In the genomic region with DNA sequence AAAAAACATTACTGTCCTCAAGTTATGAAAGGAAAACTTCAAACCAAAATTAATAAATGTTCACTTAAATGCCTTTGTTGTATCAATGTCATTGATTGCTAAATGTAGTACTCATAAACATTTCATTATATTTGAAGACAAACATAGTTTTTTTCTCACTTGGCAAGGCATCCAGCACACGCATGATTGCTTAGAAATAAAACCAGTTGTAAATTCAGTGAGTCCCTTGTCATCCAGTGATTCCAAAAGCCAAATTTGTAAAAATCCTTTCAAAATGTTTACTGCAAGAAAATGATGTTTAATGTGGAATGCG, we compare ENCODE assay signal across 10 cellular contexts. TPM values are rescaled to one million over a fixed set of nuclear protein-coding genes. Genes with fewer than 3 reads are reported as not detected.
"Had no signal": no experiment of that assay in that cellular context is flagged by ENCODE, and none has a peak within 500 bp of the region (broad histone marks: within the 10 kb centered on the region; RNA-seq: fewer than 3 reads in every experiment).

No MANE protein-coding gene starts in this region.

- ATAC-seq: HCT116, K562 had no signal

- H3K4me1 ChIP-seq: HAP-1 had no signal

- H3K36me3 ChIP-seq: HAP-1 had no signal

- H3K9me3 ChIP-seq: HAP-1 had no signal

- H3K4me3 ChIP-seq: HAP-1, K562 had no signal

- DNase-seq: GOT3, H7, HFFc6, IMR-90, KG1 had no signal

RNA-seq across cellular contexts. Expression of a gene that starts 8.3 kb away (rescaled TPM):
- total RNA-seq: H4, HT-29, IMR-90, K562 had no signal
- polyA plus RNA-seq: IMR-90, K562 had no signal

RNA-seq across cellular contexts. Expression of a gene that starts 28.7 kb away (rescaled TPM):
- total RNA-seq: H4, HFFc6, HT-29, IMR-90, K562 had no signal
- polyA plus RNA-seq: IMR-90 had no signal

RNA-seq across cellular contexts. Expression of a gene that starts 35.2 kb away (rescaled TPM):
- total RNA-seq: K562 had no signal
